In genomic region chr18:30730915-30731314, GRCh38 we compare ENCODE assay signal across 18 cellular contexts.
A peak's percentile ranks its signal among the peaks of the same experiment; 100 is the strongest.
DNase-seq lines count a peak whose midpoint lies in the region; ATAC-seq and TF ChIP-seq lines count a peak whose summit lies in the region.
"Had no signal": no experiment of that assay in that cellular context is flagged by ENCODE, and none has a peak within 500 bp of the region (broad histone marks: within the 10 kb centered on the region; RNA-seq: fewer than 3 reads in every experiment).

No MANE protein-coding gene starts in this region.

- peaks cover 32% of the 10 kb centered on the region for H3K9me3 Mint-ChIP-seq in chondrocyte (ENCODE audit: low read depth)
- H3K9me3 Mint-ChIP-seq in activated naive CD4-positive, alpha-beta T cell treated with anti-CD3 and anti-CD28 coated beads, Interleukin-2, amount 10 ng/mL, durations not matched to agents 7 days and 5 days = peaks cover 13% of the 10 kb centered on the region

- no peaks in the 10 kb centered on the region for H3K4me1 ChIP-seq in left ventricle myocardium inferior
- H3K4me1 ChIP-seq: BE2C had no signal

- H3K36me3 ChIP-seq in left ventricle myocardium inferior = no peaks in the 10 kb centered on the region
- no peaks in the 10 kb centered on the region for H3K36me3 ChIP-seq in WERI-Rb-1
- H3K36me3 ChIP-seq: BE2C had no signal

- H3K27ac ChIP-seq in left ventricle myocardium inferior (replicated peaks) (no peak overlapping the region), WERI-Rb-1 (peak overlapping the region; percentile 86)
- H3K27ac ChIP-seq: KMS-11, PC-9, RWPE1 had no signal

- H3K27me3 ChIP-seq in left ventricle myocardium inferior (ENCODE audit: low read depth) = no peaks in the 10 kb centered on the region
- H3K27me3 ChIP-seq in WERI-Rb-1 (ENCODE audit: insufficient read depth, low read depth, severe bottlenecking) = no peaks in the 10 kb centered on the region
- H3K27me3 ChIP-seq: BE2C had no signal

- no peak overlapping the region for H3K4me3 Mint-ChIP-seq in chondrocyte (ENCODE audit: unreplicated experiment)
- H3K4me3 Mint-ChIP-seq in activated naive CD4-positive, alpha-beta T cell treated with anti-CD3 and anti-CD28 coated beads, Interleukin-2, amount 10 ng/mL, durations not matched to agents 7 days and 5 days = no peak overlapping the region
- H3K4me3 Mint-ChIP-seq: CD4-positive, CD25-positive, alpha-beta regulatory T cell; HFFc6 had no signal

- no peak overlapping the region for H3K27ac Mint-ChIP-seq in chondrocyte (ENCODE audit: unreplicated experiment)
- H3K27ac Mint-ChIP-seq in activated naive CD4-positive, alpha-beta T cell treated with anti-CD3 and anti-CD28 coated beads, Interleukin-2, amount 10 ng/mL, durations not matched to agents 7 days and 5 days = no peak overlapping the region
- H3K27ac Mint-ChIP-seq: CD4-positive, CD25-positive, alpha-beta regulatory T cell; HFFc6 had no signal

- ATAC-seq in Right ventricle myocardium inferior = no peak

- H3K4me3 ChIP-seq in left ventricle myocardium inferior = no peak overlapping the region
- H3K4me3 ChIP-seq in WERI-Rb-1 (ENCODE audit: low read depth, low read length) = no peak overlapping the region
- H3K4me3 ChIP-seq: PC-9 had no signal

- intact Hi-C loops in Right ventricle myocardium inferior (cut with DNase I) (no loop called here), left ventricle myocardium inferior (cut with micrococcal nuclease) (loop anchor here (10.0 kb wide), 1 partner anchor 666 kb away; no protein-coding TSS in a partner anchor)

- H3K27me3 Mint-ChIP-seq in chondrocyte (ENCODE audit: low read depth) = no peaks in the 10 kb centered on the region
- no peaks in the 10 kb centered on the region for H3K27me3 Mint-ChIP-seq in activated naive CD4-positive, alpha-beta T cell treated with anti-CD3 and anti-CD28 coated beads, Interleukin-2, amount 10 ng/mL, durations not matched to agents 7 days and 5 days
- H3K27me3 Mint-ChIP-seq: CD4-positive, CD25-positive, alpha-beta regulatory T cell had no signal

- CTCF ChIA-PET in activated naive CD4-positive, alpha-beta T cell treated with anti-CD3 and anti-CD28 coated beads, Interleukin-2, amount 10 ng/mL, durations not matched to agents 7 days and 5 days (lab: Charles Lee) = no interaction called here

- H3K9me3 ChIP-seq in left ventricle myocardium inferior (replicated peaks) (peaks cover 19% of the 10 kb centered on the region), WERI-Rb-1 (ENCODE audit: severe bottlenecking) (peaks cover 11% of the 10 kb centered on the region)
- H3K9me3 ChIP-seq: BE2C had no signal

- H3K4me1 Mint-ChIP-seq in chondrocyte (ENCODE audit: low read depth) = no peaks in the 10 kb centered on the region
- no peaks in the 10 kb centered on the region for H3K4me1 Mint-ChIP-seq in activated naive CD4-positive, alpha-beta T cell treated with anti-CD3 and anti-CD28 coated beads, Interleukin-2, amount 10 ng/mL, durations not matched to agents 7 days and 5 days
- H3K4me1 Mint-ChIP-seq: CD4-positive, CD25-positive, alpha-beta regulatory T cell had no signal

- TF ChIP-seq CTCF in left ventricle myocardium inferior (IDR thresholded peaks at IDR 0.05; ENCODE audit: borderline replicate concordance) = no peak
- TF ChIP-seq CTCF in WERI-Rb-1 (IDR thresholded peaks at IDR 0.05; ENCODE audit: low read depth, low read length) = no peak
- TF ChIP-seq CTCF in chondrocyte (IDR thresholded peaks at IDR 0.05) = no peak

- DNase-seq in Right ventricle myocardium inferior (ENCODE audit: missing footprints) = peak; percentile 42
- DNase-seq in left ventricle myocardium inferior = no peak
- peak; percentile 94 for DNase-seq in WERI-Rb-1
- DNase-seq in myocyte (ENCODE audit: low read depth) = peak; percentile 4
- no peak for DNase-seq in chondrocyte (ENCODE audit: low spot score)
- DNase-seq in stimulated activated CD4-positive, alpha-beta T cell treated with anti-CD3 and anti-CD28 coated beads, Interleukin-2, amount 100 ng/mL, for 48 hours = no peak
- no peak for DNase-seq in activated naive CD4-positive, alpha-beta T cell treated with anti-CD3 and anti-CD28 coated beads, Interleukin-2, amount 10 ng/mL, durations not matched to agents 7 days and 5 days
- DNase-seq: BE2C; CD4-positive, CD25-positive, alpha-beta regulatory T cell; COR-L47; DMS53; H7; HFFc6; NCI-H187 treated with DMSO at 0.1 percent for 48 hours; NCI-H446; PC-9 had no signal

- H3K36me3 Mint-ChIP-seq in chondrocyte (ENCODE audit: low read depth) = no peaks in the 10 kb centered on the region
- H3K36me3 Mint-ChIP-seq in activated naive CD4-positive, alpha-beta T cell treated with anti-CD3 and anti-CD28 coated beads, Interleukin-2, amount 10 ng/mL, durations not matched to agents 7 days and 5 days = no peaks in the 10 kb centered on the region
- H3K36me3 Mint-ChIP-seq: CD4-positive, CD25-positive, alpha-beta regulatory T cell had no signal

Comparison
In these comparisons a context has a peak if more than half of its experiments do, and no peak if none do; other contexts are left out.
1. DNase-seq: peak in Right ventricle myocardium inferior (single experiment), WERI-Rb-1 (single experiment) and myocyte (single experiment); none in left ventricle myocardium inferior (single experiment), chondrocyte (single experiment), stimulated activated CD4-positive, alpha-beta T cell treated with anti-CD3 and anti-CD28 coated beads, Interleukin-2, amount 100 ng/mL, for 48 hours (0 of 2) and activated naive CD4-positive, alpha-beta T cell treated with anti-CD3 and anti-CD28 coated beads, Interleukin-2, amount 10 ng/mL, durations not matched to agents 7 days and 5 days (single experiment).